Comparison of ENCODE assay signal across 11 cellular contexts in the genomic region with DNA sequence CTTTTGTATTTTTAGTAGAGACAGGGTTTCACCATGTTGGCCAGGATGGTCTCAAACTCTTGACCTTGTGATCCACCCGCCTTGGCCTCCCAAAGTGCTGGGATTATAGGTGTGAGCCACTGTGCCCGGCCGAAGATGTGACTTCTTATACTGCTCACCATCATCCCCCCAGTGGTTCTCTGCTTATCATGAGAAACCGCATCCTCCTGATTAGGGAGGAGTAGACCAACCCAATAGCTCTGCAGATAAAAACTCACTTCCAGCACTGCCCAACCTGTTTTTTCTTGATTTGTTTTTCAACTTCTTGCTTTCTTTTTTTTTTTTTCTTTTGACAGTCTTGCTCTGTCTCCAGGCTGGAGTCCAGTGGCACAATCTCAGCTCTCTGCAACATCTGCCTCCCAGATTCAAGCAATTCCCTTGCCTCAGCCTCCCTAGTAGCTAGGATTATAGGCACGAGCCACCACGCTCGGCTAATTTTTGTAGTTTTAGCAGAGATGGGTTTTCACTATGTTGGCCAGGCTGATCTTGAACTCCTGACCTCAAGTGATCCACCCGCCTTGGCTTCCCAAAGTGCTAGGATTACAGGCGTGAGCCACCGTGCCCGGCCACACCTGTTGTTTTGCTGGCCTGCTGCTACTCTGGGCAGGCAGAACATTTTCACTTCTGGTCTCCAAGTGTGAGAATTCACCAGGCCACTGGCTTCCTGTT. TPM values are rescaled to one million over a fixed set of nuclear protein-coding genes. Genes with fewer than 3 reads are reported as not detected.
DNase-seq lines count a peak whose midpoint lies in the region; ATAC-seq, FAIRE-seq and TF ChIP-seq lines count a peak whose summit lies in the region.
"Not testable (repeated sequence)": the region's sequence is repeated elsewhere in the genome, so short reads cannot be mapped to it uniquely, and the experiment has no call there.
"Had no signal": no experiment of that assay in that cellular context is flagged by ENCODE, and none has a peak within 500 bp of the region (broad histone marks: within the 10 kb centered on the region; RNA-seq: fewer than 3 reads in every experiment).

No MANE protein-coding gene starts in this region.

- H3K9me3 Mint-ChIP-seq in T-cell; activated T-cell treated with anti-CD3 and anti-CD28 coated beads, Interleukin-2, amount 50 U/mL, for 72 hours; naive thymus-derived CD4-positive, alpha-beta T cell: not testable (repeated sequence)

- not testable (repeated sequence) for H3K9me3 ChIP-seq in esophagus muscularis mucosa; naive thymus-derived CD4-positive, alpha-beta T cell (ENCODE audit: control insufficient read depth in 2 of 3, low read length in 3 of 3); thymus (ENCODE audit: control insufficient read depth)

- H3K27ac ChIP-seq in HL-60 (replicated peaks), result peak overlapping the region; percentile 54
- peak overlapping the region in 1 of 4 donors; percentile 27 for H3K27ac ChIP-seq in esophagus muscularis mucosa (replicated peaks in 1 of 4)
- H3K27ac ChIP-seq in naive thymus-derived CD4-positive, alpha-beta T cell (ENCODE audit: low read depth, low read length), result peak overlapping the region; percentile 55
- H3K27ac ChIP-seq in thymus (ENCODE audit: low read depth), result peak overlapping the region; percentile 70

- H3K36me3 Mint-ChIP-seq in T-cell; activated T-cell treated with anti-CD3 and anti-CD28 coated beads, Interleukin-2, amount 50 U/mL, for 72 hours (ENCODE audit: insufficient read depth in 2 of 2): not testable (repeated sequence)
- H3K36me3 Mint-ChIP-seq in naive thymus-derived CD4-positive, alpha-beta T cell, result peaks cover 0 to 33% (median 0%) of the 10 kb centered on the region in 5 donors

- not testable (repeated sequence) for TF ChIP-seq CTCF in HL-60 (IDR thresholded peaks at IDR 0.05; ENCODE audit: insufficient read depth, low read length); esophagus muscularis mucosa (IDR thresholded peaks at IDR 0.05)

- TF ChIP-seq EP300 in esophagus muscularis mucosa (IDR thresholded peaks at IDR 0.05), result not testable (repeated sequence)

- H3K27ac Mint-ChIP-seq in T-cell, result peak overlapping the region; percentile 99 to 100
- H3K27ac Mint-ChIP-seq in activated T-cell treated with anti-CD3 and anti-CD28 coated beads, Interleukin-2, amount 50 U/mL, for 72 hours, result peak overlapping the region; percentile 96
- H3K27ac Mint-ChIP-seq in naive thymus-derived CD4-positive, alpha-beta T cell, result peak overlapping the region; percentile 63 to 96 (median 91)

- 79% methylated on average over 11 of the region's 11 CpGs for WGBS in esophagus muscularis mucosa
- 82% methylated on average over 11 of the region's 11 CpGs for WGBS in thymus

- peak overlapping the region; percentile 65 to 85 (median 69) for H3K4me3 Mint-ChIP-seq in T-cell
- peak overlapping the region; percentile 50 to 81 for H3K4me3 Mint-ChIP-seq in activated T-cell treated with anti-CD3 and anti-CD28 coated beads, Interleukin-2, amount 50 U/mL, for 72 hours
- H3K4me3 Mint-ChIP-seq in naive thymus-derived CD4-positive, alpha-beta T cell, result peak overlapping the region; percentile 44 to 80 (median 71)

- H3K4me1 ChIP-seq in esophagus muscularis mucosa; thymus (ENCODE audit: control insufficient read depth, insufficient read depth, low read length): not testable (repeated sequence)
- peaks cover 84 to 98% of the 10 kb centered on the region in 2 donors for H3K4me1 ChIP-seq in naive thymus-derived CD4-positive, alpha-beta T cell (ENCODE audit: control insufficient read depth in 2 of 2, insufficient read depth in 2 of 2, low read length in 2 of 2)

- peaks cover 94 to 100% (median 99%) of the 10 kb centered on the region in 3 donors for H3K4me1 Mint-ChIP-seq in T-cell
- H3K4me1 Mint-ChIP-seq in activated T-cell treated with anti-CD3 and anti-CD28 coated beads, Interleukin-2, amount 50 U/mL, for 72 hours (ENCODE audit: low read depth), result peaks cover 98% of the 10 kb centered on the region
- H3K4me1 Mint-ChIP-seq in naive thymus-derived CD4-positive, alpha-beta T cell, result peaks cover 83 to 98% (median 90%) of the 10 kb centered on the region in 7 donors

- ATAC-seq in GM21737 (IDR thresholded peaks at IDR 0.05; ENCODE audit: unreplicated experiment) (peak; percentile 41), T-cell (replicated peaks in 1 of 4) (peak; percentile 37 to 56 (median 48))
- not testable (repeated sequence) for ATAC-seq in activated T-cell treated with anti-CD3 and anti-CD28 coated beads, Interleukin-2, amount 50 U/mL, for 72 hours (replicated peaks in 1 of 2)
- ATAC-seq in naive thymus-derived CD4-positive, alpha-beta T cell, result peak; percentile 43

- FAIRE-seq in GM18507 (lab: Jason Lieb, UNC), result peak; percentile 84

- not testable (repeated sequence) for TF ChIP-seq POLR2A in esophagus muscularis mucosa (IDR thresholded peaks at IDR 0.05; ENCODE audit: low read depth)

- DNase-seq in GM18507 (ENCODE audit: extremely low spot score, insufficient read length, low read depth); naive thymus-derived CD4-positive, alpha-beta T cell: not testable (repeated sequence)
- peak in 1 of 2 experiments; percentile 54 for DNase-seq in HL-60 (ENCODE audit: low read depth in 1 of 2, low spot score in 1 of 2)
- DNase-seq in T-cell, result peak in 6 of 34 experiments; percentile 27 to 51 (median 34)
- DNase-seq in activated T-cell treated with anti-CD3 and anti-CD28 coated beads, Interleukin-2, amount 50 U/mL, for 72 hours, result peak in 1 of 2 donors; percentile 36
- peak; percentile 47 for DNase-seq in esophagus muscularis mucosa (ENCODE audit: extremely low spot score)

- H3K27me3 Mint-ChIP-seq in T-cell; activated T-cell treated with anti-CD3 and anti-CD28 coated beads, Interleukin-2, amount 50 U/mL, for 72 hours (ENCODE audit: low read depth); naive thymus-derived CD4-positive, alpha-beta T cell: not testable (repeated sequence)

- POLR2A ChIA-PET in T-cell (lab: Charles Lee), result interaction anchor here (0.6 kb wide), 3 partner anchors 14 to 679 kb away, joined by 3 to 11 read pairs (median 4); no protein-coding TSS in a partner anchor
- POLR2A ChIA-PET in naive thymus-derived CD4-positive, alpha-beta T cell (lab: Charles Lee), result interaction anchor here (0.6 to 15.8 kb wide), 12 partner anchors 8 to 298 kb away, joined by 3 to 255 read pairs (median 6); partner anchors contain the start of gene IL10RA

- not testable (repeated sequence) for H3K36me3 ChIP-seq in esophagus muscularis mucosa; naive thymus-derived CD4-positive, alpha-beta T cell (ENCODE audit: control insufficient read depth in 2 of 3, insufficient read depth in 3 of 3, low read length in 3 of 3); thymus (ENCODE audit: control insufficient read depth, insufficient read depth)

- not testable (repeated sequence) for H3K27me3 ChIP-seq in HL-60 (ENCODE audit: insufficient read depth, poor library complexity, severe bottlenecking); esophagus muscularis mucosa; naive thymus-derived CD4-positive, alpha-beta T cell (ENCODE audit: control insufficient read depth in 2 of 2, insufficient read depth in 2 of 2, low read length in 2 of 2); thymus (ENCODE audit: control insufficient read depth, insufficient read depth)

- CTCF ChIA-PET in T-cell (lab: Charles Lee), result interaction anchor here (0.6 to 1.0 kb wide), 7 partner anchors 24 to 721 kb away, joined by 3 to 5 read pairs (median 3); no protein-coding TSS in a partner anchor
- CTCF ChIA-PET in naive thymus-derived CD4-positive, alpha-beta T cell (lab: Charles Lee), result interaction anchor here (0.8 to 2.0 kb wide), 6 partner anchors 11 to 185 kb away, joined by 3 to 12 read pairs (median 4); no protein-coding TSS in a partner anchor

- H3K4me3 ChIP-seq in HL-60 (replicated peaks; ENCODE audit: insufficient read depth, low read length); esophagus muscularis mucosa; thymus (ENCODE audit: low read length): not testable (repeated sequence)
- peak overlapping the region; percentile 27 for H3K4me3 ChIP-seq in naive thymus-derived CD4-positive, alpha-beta T cell (ENCODE audit: low read length)

- intact Hi-C loops in esophagus muscularis mucosa (cut with DNase I), result not testable (repeated sequence)
- intact Hi-C loops in naive thymus-derived CD4-positive, alpha-beta T cell (cut with micrococcal nuclease), result loop anchor here (1.0 to 10.0 kb wide), 6 partner anchors 21 to 427 kb away; partner anchors contain the start of genes IL10RA (in 1 of the 2) and KMT2A (in 1 of the 2)

RNA-seq across cellular contexts. Expression of gene IL10RA, which starts 21.5 kb away (rescaled TPM):
- 100 to 1,000 TPM; 195 to 450 (median 375) TPM for total RNA-seq in T-cell
- 100 to 1,000 TPM in 1 of 2 donors, 10 to 100 TPM in 1; 79.6 to 123 TPM for total RNA-seq in activated T-cell treated with anti-CD3 and anti-CD28 coated beads, Interleukin-2, amount 50 U/mL, for 72 hours
- 10 to 100 TPM; 14.3 to 34.9 (median 20.9) TPM for total RNA-seq in esophagus muscularis mucosa
- 100 to 1,000 TPM; 154 to 300 (median 184) TPM for total RNA-seq in naive thymus-derived CD4-positive, alpha-beta T cell
- polyA plus RNA-seq in naive thymus-derived CD4-positive, alpha-beta T cell, result 100 to 1,000 TPM in 1 of 2 donors, 10 to 100 TPM in 1; 85.2 to 163 TPM
- polyA plus RNA-seq in thymus, result 24.2 TPM
- total RNA-seq: cardiac muscle cell, myocyte, PC-3 had no signal
- polyA plus RNA-seq: cardiac muscle cell had no signal
